ENCODE assay signal across 8 cellular contexts in genomic region chr5:139560752-139561654, GRCh38. TPM values are rescaled to one million over a fixed set of nuclear protein-coding genes. Genes with fewer than 3 reads are reported as not detected.
A peak's percentile ranks its signal among the peaks of the same experiment; 100 is the strongest.
DNase-seq lines count a peak whose midpoint lies in the region; ATAC-seq and TF ChIP-seq lines count a peak whose summit lies in the region.

TSS of gene UBE2D2 (plus strand) at chr5:139561339. CDS start at chr5:139561792, 453 bp downstream.

- no peaks in the 10 kb centered on the region for H3K9me3 Mint-ChIP-seq in immature natural killer cell

- H3K4me1 Mint-ChIP-seq in immature natural killer cell = peaks cover 45 to 46% of the 10 kb centered on the region in 2 donors

- H3K27ac Mint-ChIP-seq in immature natural killer cell = peak within 1 kb of the TSS; percentile 88 to 98 (median 94)

- H3K27me3 Mint-ChIP-seq in immature natural killer cell (ENCODE audit: low read depth in 3 of 3) = peaks cover 12 to 20% (median 15%) of the 10 kb centered on the region in 3 donors

- peak within 1 kb of the TSS; percentile 95 for H3K27ac ChIP-seq in caudate nucleus (ENCODE audit: low read depth, low read length)

- peak within 1 kb of the TSS; percentile 93 to 99 (median 95) for H3K4me3 Mint-ChIP-seq in immature natural killer cell

- DNase-seq in AG09319 (ENCODE audit: extremely low read depth, low read depth) = peak; percentile 99
- peak; percentile 90 for DNase-seq in NCI-H345 treated with DMSO at 0.1 percent for 48 hours (lab: John Stamatoyannopoulos, UW; ENCODE audit: unreplicated experiment)
- peak; percentile 91 to 98 (median 95) for DNase-seq in activated CD4-positive, CD25-positive, alpha-beta regulatory T cell (lab: John Stamatoyannopoulos, UW)
- peak; percentile 44 to 97 (median 92) for DNase-seq in caudate nucleus (lab: John Stamatoyannopoulos, UW)
- DNase-seq in immature natural killer cell = peak; percentile 96 to 98 (median 98)
- peak; percentile 96 for DNase-seq in smooth muscle cell of the brain vasculature (ENCODE audit: low read depth, low spot score)

- peaks cover 0 to 6% (median 4%) of the 10 kb centered on the region in 3 donors for H3K36me3 Mint-ChIP-seq in immature natural killer cell

- no peak for TF ChIP-seq CTCF in AG09319 (IDR thresholded peaks at IDR 0.05; ENCODE audit: low read depth, low read length)

- ATAC-seq in GM19025 (IDR thresholded peaks at IDR 0.05; ENCODE audit: low read depth, unreplicated experiment) (peak; percentile 83), HG03280 (IDR thresholded peaks at IDR 0.05; ENCODE audit: unreplicated experiment) (peak; percentile 82)

RNA-seq across cellular contexts. Expression of gene UBE2D2, which starts in this region (rescaled TPM):
- 100 to 1,000 TPM; 231 to 328 (median 243) TPM for polyA plus RNA-seq in immature natural killer cell

Comparison
In these comparisons a context has a peak if more than half of its experiments do, and no peak if none do; other contexts are left out.
1. Peak in every context shown above with its lines: DNase-seq, ATAC-seq and H3K27ac ChIP-seq.